Comparison of ENCODE assay signal across 22 cellular contexts in the genomic region with DNA sequence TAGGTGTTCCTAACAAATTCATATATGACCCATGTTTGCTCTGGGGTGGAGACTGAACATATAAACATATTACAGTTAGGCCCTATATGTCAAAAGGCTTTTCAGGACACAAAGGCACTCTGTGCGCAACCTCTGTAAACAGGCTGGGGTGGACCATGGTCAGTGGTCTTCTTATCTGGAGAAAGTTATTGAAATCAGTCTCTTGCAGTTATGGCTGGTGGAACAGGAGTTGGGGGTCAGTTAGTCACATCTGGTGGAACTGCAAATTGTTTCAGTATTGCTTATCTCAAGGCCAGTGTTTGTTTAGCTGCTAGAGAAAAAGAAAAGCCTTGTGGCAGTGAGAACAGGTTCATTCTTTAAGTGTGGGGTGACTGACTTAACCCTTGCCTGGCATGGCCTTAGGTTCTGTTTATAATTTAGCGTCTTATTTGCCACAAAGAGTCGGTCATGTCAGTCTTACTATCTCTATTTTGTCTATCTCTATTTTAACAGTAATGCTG. TPM values are rescaled to one million over a fixed set of nuclear protein-coding genes. Genes with fewer than 3 reads are reported as not detected.
DNase-seq lines count a peak whose midpoint lies in the region; ATAC-seq, FAIRE-seq and TF ChIP-seq lines count a peak whose summit lies in the region.
"Had no signal": no experiment of that assay in that cellular context is flagged by ENCODE, and none has a peak within 500 bp of the region (broad histone marks: within the 10 kb centered on the region; RNA-seq: fewer than 3 reads in every experiment).

No MANE protein-coding gene starts in this region.

- H3K36me3 Mint-ChIP-seq in activated CD4-positive, alpha-beta T cell treated with anti-CD3 and anti-CD28 coated beads for 36 hours (ENCODE audit: low read depth), result no peaks in the 10 kb centered on the region
- H3K36me3 Mint-ChIP-seq: activated naive CD8-positive, alpha-beta T cell treated with anti-CD3 and anti-CD28 coated beads, Interleukin-2, amount 10 ng/mL, durations not matched to agents 7 days and 5 days; T-cell had no signal

- no peak for DNase-seq in activated CD4-positive, alpha-beta T cell treated with anti-CD3 and anti-CD28 coated beads for 36 hours
- DNase-seq in activated CD4-positive, alpha-beta T cell treated with anti-CD3 and anti-CD28 coated beads for 1 hour, result no peak
- DNase-seq in OCI-M2 (lab: John Stamatoyannopoulos, UW; ENCODE audit: unreplicated experiment) (peak; percentile 59), colonic mucosa (peak; percentile 57), pancreas (peak in 2 of 6 donors; percentile 47 to 49), SIG-M5 (lab: John Stamatoyannopoulos, UW) (no peak), UCSD-AML1 (lab: John Stamatoyannopoulos, UW; ENCODE audit: unreplicated experiment) (no peak)
- DNase-seq: activated CD4-positive, alpha-beta T cell treated with anti-CD3 and anti-CD28 coated beads for 4 hours; activated naive CD8-positive, alpha-beta T cell treated with anti-CD3 and anti-CD28 coated beads, Interleukin-2, amount 10 ng/mL, durations not matched to agents 7 days and 5 days; C1 segment of cervical spinal cord; DMS79; effector CD8-positive, alpha-beta T cell; KG1; NCI-H1048; nucleus accumbens; right cardiac atrium; T-cell had no signal

- no peaks in the 10 kb centered on the region for H3K9me3 Mint-ChIP-seq in activated CD4-positive, alpha-beta T cell treated with anti-CD3 and anti-CD28 coated beads for 36 hours (ENCODE audit: low read depth)
- H3K9me3 Mint-ChIP-seq: activated naive CD8-positive, alpha-beta T cell treated with anti-CD3 and anti-CD28 coated beads, Interleukin-2, amount 10 ng/mL, durations not matched to agents 7 days and 5 days; GM23338; T-cell had no signal

- H3K27me3 ChIP-seq in colonic mucosa (no peaks in the 10 kb centered on the region), pancreas (no peaks in the 10 kb centered on the region)

- peaks cover 14% of the 10 kb centered on the region for H3K4me1 Mint-ChIP-seq in activated CD4-positive, alpha-beta T cell treated with anti-CD3 and anti-CD28 coated beads for 36 hours

- no peak overlapping the region for H3K4me3 ChIP-seq in colonic mucosa
- H3K4me3 ChIP-seq in pancreas, result no peak overlapping the region
- H3K4me3 ChIP-seq: GM23338 had no signal

- ATAC-seq in activated CD4-positive, alpha-beta T cell treated with anti-CD3 and anti-CD28 coated beads for 36 hours, result no peak
- ATAC-seq in pancreas (peak; percentile 52 to 68 (median 61)), GM21360 (IDR thresholded peaks at IDR 0.05; ENCODE audit: unreplicated experiment) (no peak)
- ATAC-seq: GM23338, right cardiac atrium, T-cell had no signal

- POLR2A ChIA-PET in activated CD4-positive, alpha-beta T cell treated with anti-CD3 and anti-CD28 coated beads for 36 hours (lab: Charles Lee), result no interaction called here

- no peaks in the 10 kb centered on the region for H3K36me3 ChIP-seq in colonic mucosa
- H3K36me3 ChIP-seq in pancreas, result no peaks in the 10 kb centered on the region

- peak overlapping the region; percentile 76 for H3K27ac Mint-ChIP-seq in activated CD4-positive, alpha-beta T cell treated with anti-CD3 and anti-CD28 coated beads for 36 hours
- H3K27ac Mint-ChIP-seq: activated naive CD8-positive, alpha-beta T cell treated with anti-CD3 and anti-CD28 coated beads, Interleukin-2, amount 10 ng/mL, durations not matched to agents 7 days and 5 days; GM23338; T-cell had no signal

- intact Hi-C loops in activated CD4-positive, alpha-beta T cell treated with anti-CD3 and anti-CD28 coated beads for 36 hours (cut with DNase I, micrococcal nuclease), result no loop called here
- intact Hi-C loops in colonic mucosa (cut with DNase I) (no loop called here), pancreas (cut with DNase I) (no loop called here)

- H3K9ac ChIP-seq in colonic mucosa (ENCODE audit: low read depth in 2 of 2, low read length in 2 of 2), result no peak overlapping the region

- WGBS in pancreas, 2 donors, result 17 to 30% methylated on average over 3 of the region's 3 CpGs

- no peak overlapping the region for H3K4me3 Mint-ChIP-seq in activated CD4-positive, alpha-beta T cell treated with anti-CD3 and anti-CD28 coated beads for 36 hours
- H3K4me3 Mint-ChIP-seq: activated naive CD8-positive, alpha-beta T cell treated with anti-CD3 and anti-CD28 coated beads, Interleukin-2, amount 10 ng/mL, durations not matched to agents 7 days and 5 days; GM23338; T-cell had no signal

- peak overlapping the region; percentile 53 for H3K27ac ChIP-seq in colonic mucosa
- H3K27ac ChIP-seq in pancreas, result peak overlapping the region; percentile 40 to 89 (median 63)

- CTCF ChIA-PET in activated CD4-positive, alpha-beta T cell treated with anti-CD3 and anti-CD28 coated beads for 36 hours (lab: Charles Lee), result interaction anchor here (0.7 to 6.1 kb wide), 11 partner anchors 9 to 191 kb away, joined by 3 to 97 read pairs (median 8); a partner anchor contains a TSS

- no peak for TF ChIP-seq CTCF in colonic mucosa (IDR thresholded peaks at IDR 0.05)
- no peak for TF ChIP-seq CTCF in pancreas (IDR thresholded peaks at IDR 0.05)

- FAIRE-seq in pancreas (lab: Jason Lieb, UNC), result peak; percentile 5
- FAIRE-seq: kidney had no signal

- H3K4me1 ChIP-seq in colonic mucosa, result peaks cover 9% of the 10 kb centered on the region
- H3K4me1 ChIP-seq in pancreas, result peaks cover 27 to 60% (median 42%) of the 10 kb centered on the region in 3 donors

- H3K9me3 ChIP-seq in colonic mucosa, result no peaks in the 10 kb centered on the region
- H3K9me3 ChIP-seq in pancreas, result no peaks in the 10 kb centered on the region

- H3K27me3 Mint-ChIP-seq in activated CD4-positive, alpha-beta T cell treated with anti-CD3 and anti-CD28 coated beads for 36 hours, result no peaks in the 10 kb centered on the region
- H3K27me3 Mint-ChIP-seq: T-cell had no signal

RNA-seq across cellular contexts. Expression of a gene that starts 5.9 kb away (rescaled TPM):
- not detected for total RNA-seq in activated CD4-positive, alpha-beta T cell treated with anti-CD3 and anti-CD28 coated beads for 36 hours
- under 1 TPM in 1 of 2 donors, not detected in 1; 0.37 TPM for total RNA-seq in colonic mucosa
- not detected for total RNA-seq in pancreas
- under 1 TPM in 1 of 2 donors, not detected in 1; 0.14 TPM for polyA plus RNA-seq in pancreas
- total RNA-seq: A673; activated naive CD8-positive, alpha-beta T cell treated with anti-CD3 and anti-CD28 coated beads, Interleukin-2, amount 10 ng/mL, durations not matched to agents 7 days and 5 days; GM23338; kidney; mesenteric fat pad; right cardiac atrium; T-cell had no signal
- polyA plus RNA-seq: GM23338, right cardiac atrium had no signal

RNA-seq across cellular contexts. Expression of a gene that starts 53.6 kb away (rescaled TPM):
- total RNA-seq in activated CD4-positive, alpha-beta T cell treated with anti-CD3 and anti-CD28 coated beads for 36 hours, result under 1 TPM; 0.19 to 0.39 TPM
- 1 to 10 TPM; 1.3 to 1.7 TPM for total RNA-seq in colonic mucosa
- total RNA-seq in pancreas, result under 1 TPM; 0.56 to 0.87 (median 0.67) TPM
- 1 to 10 TPM; 2.2 to 6.1 TPM for polyA plus RNA-seq in pancreas
- total RNA-seq: A673, GM23338 had no signal
- polyA plus RNA-seq: GM23338 had no signal

Comparison
In these comparisons a context has a peak if more than half of its experiments do, and no peak if none do; other contexts are left out.
1. ATAC-seq: peak in pancreas (4 of 4); none in activated CD4-positive, alpha-beta T cell treated with anti-CD3 and anti-CD28 coated beads for 36 hours (single experiment) and GM21360 (single experiment).
2. DNase-seq: peak in OCI-M2 (single experiment) and colonic mucosa (single experiment); none in activated CD4-positive, alpha-beta T cell treated with anti-CD3 and anti-CD28 coated beads for 36 hours (single experiment), activated CD4-positive, alpha-beta T cell treated with anti-CD3 and anti-CD28 coated beads for 1 hour (single experiment), SIG-M5 (single experiment) and UCSD-AML1 (single experiment).